Comparison of ENCODE assay signal across 27 cellular contexts in genomic region chr11:36007127-36007824, GRCh38.
DNase-seq lines count a peak whose midpoint lies in the region; ATAC-seq and TF ChIP-seq lines count a peak whose summit lies in the region.
"Had no signal": no experiment of that assay in that cellular context is flagged by ENCODE, and none has a peak within 500 bp of the region (broad histone marks: within the 10 kb centered on the region; RNA-seq: fewer than 3 reads in every experiment).

No MANE protein-coding gene starts in this region.

- H3K9me3 ChIP-seq in WERI-Rb-1 (ENCODE audit: severe bottlenecking): peaks cover 5% of the 10 kb centered on the region
- H3K9me3 ChIP-seq: colonic mucosa, testis had no signal

- no peak overlapping the region for H3K4me3 ChIP-seq in WERI-Rb-1 (ENCODE audit: low read depth, low read length)
- H3K4me3 ChIP-seq: BLaER1 treated with 17β-estradiol and CSF1 and Interleukin-3, amounts not matched to agents 10 nM and 100 nM; colonic mucosa; mucosa of descending colon; testis had no signal

- TF ChIP-seq CTCF in WERI-Rb-1 (IDR thresholded peaks at IDR 0.05; ENCODE audit: low read depth, low read length): no peak

- DNase-seq in G401 (ENCODE audit: low spot score): peak; percentile 51
- peak; percentile 21 to 51 for DNase-seq in NCI-H526 (lab: John Stamatoyannopoulos, UW)
- peak; percentile 44 for DNase-seq in WERI-Rb-1
- peak; percentile 74 for DNase-seq in left kidney (ENCODE audit: low read depth, low spot score)
- no peak for DNase-seq in activated naive CD4-positive, alpha-beta T cell treated with anti-CD3 and anti-CD28 coated beads for 36 hours
- DNase-seq in NCI-H2107 treated with DMSO at 0.1 percent for 48 hours (lab: John Stamatoyannopoulos, UW; ENCODE audit: unreplicated experiment): no peak
- DNase-seq in GF-D8 (lab: John Stamatoyannopoulos, UW): no peak
- DNase-seq: ACHN; activated CD4-positive, alpha-beta T cell treated with anti-CD3 and anti-CD28 coated beads for 36 hours; activated T-cell treated with anti-CD3 and anti-CD28 coated beads, Interleukin-2, amount 50 U/mL, for 24 hours; brain microvascular endothelial cell; colonic mucosa; DND-41; effector memory CD4-positive, alpha-beta T cell; hypothalamus; Kasumi-1; mucosa of descending colon; NCI-H1930; right cardiac atrium; Right ventricle myocardium superior; stimulated activated CD4-positive, alpha-beta T cell treated with anti-CD3 and anti-CD28 coated beads, Interleukin-12 subunit alpha, Interleukin-12 subunit beta, amount 100 ng/mL, for 4 hours; stimulated activated CD4-positive, alpha-beta T cell treated with anti-CD3 and anti-CD28 coated beads, Interleukin-4, amount 100 ng/mL, for 24 hours; stimulated activated naive B cell treated with anti-CD40 and anti-IgM and Interleukin-4, amounts not matched to agents 10 μg/mL and 1 μg/mL and 100 μg/mL, for 72 hours; testis had no signal

- H3K27me3 ChIP-seq in WERI-Rb-1 (ENCODE audit: insufficient read depth, low read depth, severe bottlenecking): no peaks in the 10 kb centered on the region
- H3K27me3 ChIP-seq: BLaER1 treated with 17β-estradiol and CSF1 and Interleukin-3, amounts not matched to agents 10 nM and 100 nM; brain microvascular endothelial cell; colonic mucosa; testis had no signal

- no peak for ATAC-seq in GM21786 (IDR thresholded peaks at IDR 0.05; ENCODE audit: unreplicated experiment)
- ATAC-seq: activated CD4-positive, alpha-beta T cell treated with anti-CD3 and anti-CD28 coated beads for 36 hours; HCT116; mucosa of descending colon; right cardiac atrium; stimulated activated naive B cell treated with anti-CD40 and anti-IgM and Interleukin-4, amounts not matched to agents 10 μg/mL and 1 μg/mL and 100 μg/mL, for 72 hours had no signal

- H3K36me3 Mint-ChIP-seq in activated naive CD4-positive, alpha-beta T cell treated with anti-CD3 and anti-CD28 coated beads for 36 hours (ENCODE audit: low read depth): no peaks in the 10 kb centered on the region
- H3K36me3 Mint-ChIP-seq: stimulated activated naive B cell treated with anti-CD40 and anti-IgM and Interleukin-4, amounts not matched to agents 10 μg/mL and 1 μg/mL and 100 μg/mL, for 72 hours had no signal

- no peak overlapping the region for H3K27ac Mint-ChIP-seq in activated naive CD4-positive, alpha-beta T cell treated with anti-CD3 and anti-CD28 coated beads for 36 hours
- H3K27ac Mint-ChIP-seq: activated CD4-positive, alpha-beta T cell treated with anti-CD3 and anti-CD28 coated beads for 36 hours; activated T-cell treated with anti-CD3 and anti-CD28 coated beads, Interleukin-2, amount 50 U/mL, for 24 hours; stimulated activated naive B cell treated with anti-CD40 and anti-IgM and Interleukin-4, amounts not matched to agents 10 μg/mL and 1 μg/mL and 100 μg/mL, for 72 hours had no signal

- CTCF ChIA-PET in activated naive CD4-positive, alpha-beta T cell treated with anti-CD3 and anti-CD28 coated beads for 36 hours (lab: Charles Lee): no interaction called here

- no peak overlapping the region for H3K4me3 Mint-ChIP-seq in activated naive CD4-positive, alpha-beta T cell treated with anti-CD3 and anti-CD28 coated beads for 36 hours
- H3K4me3 Mint-ChIP-seq: activated CD4-positive, alpha-beta T cell treated with anti-CD3 and anti-CD28 coated beads for 36 hours; activated T-cell treated with anti-CD3 and anti-CD28 coated beads, Interleukin-2, amount 50 U/mL, for 24 hours; stimulated activated naive B cell treated with anti-CD40 and anti-IgM and Interleukin-4, amounts not matched to agents 10 μg/mL and 1 μg/mL and 100 μg/mL, for 72 hours had no signal

- no peaks in the 10 kb centered on the region for H3K36me3 ChIP-seq in WERI-Rb-1
- H3K36me3 ChIP-seq: brain microvascular endothelial cell, colonic mucosa had no signal

- H3K27me3 Mint-ChIP-seq in activated naive CD4-positive, alpha-beta T cell treated with anti-CD3 and anti-CD28 coated beads for 36 hours (ENCODE audit: low read depth): peaks cover 9% of the 10 kb centered on the region

- H3K4me1 Mint-ChIP-seq in activated naive CD4-positive, alpha-beta T cell treated with anti-CD3 and anti-CD28 coated beads for 36 hours (ENCODE audit: low read depth): no peaks in the 10 kb centered on the region
- H3K4me1 Mint-ChIP-seq: activated CD4-positive, alpha-beta T cell treated with anti-CD3 and anti-CD28 coated beads for 36 hours had no signal

- H3K9me3 Mint-ChIP-seq in activated naive CD4-positive, alpha-beta T cell treated with anti-CD3 and anti-CD28 coated beads for 36 hours: peaks cover 3% of the 10 kb centered on the region
- H3K9me3 Mint-ChIP-seq: activated T-cell treated with anti-CD3 and anti-CD28 coated beads, Interleukin-2, amount 50 U/mL, for 24 hours had no signal

- H3K27ac ChIP-seq in WERI-Rb-1: peak overlapping the region; percentile 65
- H3K27ac ChIP-seq: BLaER1 treated with 17β-estradiol and CSF1 and Interleukin-3, amounts not matched to agents 10 nM and 100 nM; brain microvascular endothelial cell; colonic mucosa; testis had no signal

- in situ Hi-C loops in G401 (cut with HindIII; ENCODE audit: low sequenced_read_pairs): no loop called here

- intact Hi-C loops in activated naive CD4-positive, alpha-beta T cell treated with anti-CD3 and anti-CD28 coated beads for 36 hours (cut with micrococcal nuclease): no loop called here

Comparison
In these comparisons a context has a peak if more than half of its experiments do, and no peak if none do; other contexts are left out.
1. DNase-seq: peak in G401 (single experiment), NCI-H526 (2 of 2), WERI-Rb-1 (single experiment) and left kidney (single experiment); none in activated naive CD4-positive, alpha-beta T cell treated with anti-CD3 and anti-CD28 coated beads for 36 hours (single experiment), NCI-H2107 treated with DMSO at 0.1 percent for 48 hours (single experiment) and GF-D8 (single experiment).